ENCODE assay signal across 8 cellular contexts in genomic region chr6:105424177-105424783, GRCh38. TPM values are rescaled to one million over a fixed set of nuclear protein-coding genes. Genes with fewer than 3 reads are reported as not detected.
DNase-seq lines count a peak whose midpoint lies in the region; ATAC-seq and TF ChIP-seq lines count a peak whose summit lies in the region.

No MANE protein-coding gene starts in this region.

- intact Hi-C loops in prostate gland (cut with DNase I) = loop anchor here (5.0 to 10.0 kb wide), 2 partner anchors 337 to 1141 kb away; no protein-coding TSS in a partner anchor

- no peak for TF ChIP-seq POLR2A in prostate gland (IDR thresholded peaks at IDR 0.05)

- 14% methylated on average over 7 of the region's 7 CpGs for WGBS in prostate gland

- H3K27ac ChIP-seq in prostate gland = no peak overlapping the region

- DNase-seq in NK-92 treated with Interleukin-12 subunit alpha and Interleukin-12 subunit beta, amount 100 ng/mL, for 24 hours (lab: John Stamatoyannopoulos, UW) = peak; percentile 10
- DNase-seq in NK-92 (lab: John Stamatoyannopoulos, UW; ENCODE audit: unreplicated experiment) = no peak
- DNase-seq in OCI-M1 (lab: John Stamatoyannopoulos, UW) = peak; percentile 84
- peak; percentile 37 for DNase-seq in activated T-cell treated with anti-CD3 and anti-CD28 coated beads for 48 hours (ENCODE audit: low read depth)
- DNase-seq in fibroblast of the aortic adventitia (ENCODE audit: low read depth) = peak; percentile 74
- no peak for DNase-seq in prostate gland (ENCODE audit: low spot score)

- no peaks in the 10 kb centered on the region for H3K9me3 ChIP-seq in prostate gland

- H3K36me3 ChIP-seq in prostate gland = no peaks in the 10 kb centered on the region

- ATAC-seq in HG03571 (IDR thresholded peaks at IDR 0.05; ENCODE audit: unreplicated experiment) (peak; percentile 53), GM18520 (IDR thresholded peaks at IDR 0.05; ENCODE audit: unreplicated experiment) (no peak)

- H3K4me1 ChIP-seq in prostate gland (replicated peaks) = no peaks in the 10 kb centered on the region

- H3K27me3 ChIP-seq in prostate gland (replicated peaks; ENCODE audit: insufficient read depth) = no peaks in the 10 kb centered on the region

- H3K4me3 ChIP-seq in fibroblast of the aortic adventitia (ENCODE audit: low read depth, low read length) (no peak overlapping the region), prostate gland (no peak overlapping the region)

- peak; percentile 64 for TF ChIP-seq CTCF in fibroblast of the aortic adventitia (IDR thresholded peaks at IDR 0.05; ENCODE audit: insufficient read depth, low read length)
- TF ChIP-seq CTCF in prostate gland (IDR thresholded peaks at IDR 0.05) = peak; percentile 30 to 63 (median 53)

RNA-seq across cellular contexts. Expression of gene PREP, which starts 21.4 kb away (rescaled TPM):
- total RNA-seq in fibroblast of the aortic adventitia (ENCODE audit: low replicate concordance) (9.0 and 18.1 TPM in 2 replicates), prostate gland (10 to 100 TPM in 1 of 2 donors, 1 to 10 TPM in 1; 8.9 to 54.5 TPM)

Comparison
In these comparisons a context has a peak if more than half of its experiments do, and no peak if none do; other contexts are left out.
1. DNase-seq: peak in NK-92 treated with Interleukin-12 subunit alpha and Interleukin-12 subunit beta, amount 100 ng/mL, for 24 hours (single experiment), OCI-M1 (single experiment), activated T-cell treated with anti-CD3 and anti-CD28 coated beads for 48 hours (single experiment) and fibroblast of the aortic adventitia (single experiment); none in NK-92 (single experiment) and prostate gland (single experiment).